ENCODE assay signal across 15 cellular contexts in the genomic region with DNA sequence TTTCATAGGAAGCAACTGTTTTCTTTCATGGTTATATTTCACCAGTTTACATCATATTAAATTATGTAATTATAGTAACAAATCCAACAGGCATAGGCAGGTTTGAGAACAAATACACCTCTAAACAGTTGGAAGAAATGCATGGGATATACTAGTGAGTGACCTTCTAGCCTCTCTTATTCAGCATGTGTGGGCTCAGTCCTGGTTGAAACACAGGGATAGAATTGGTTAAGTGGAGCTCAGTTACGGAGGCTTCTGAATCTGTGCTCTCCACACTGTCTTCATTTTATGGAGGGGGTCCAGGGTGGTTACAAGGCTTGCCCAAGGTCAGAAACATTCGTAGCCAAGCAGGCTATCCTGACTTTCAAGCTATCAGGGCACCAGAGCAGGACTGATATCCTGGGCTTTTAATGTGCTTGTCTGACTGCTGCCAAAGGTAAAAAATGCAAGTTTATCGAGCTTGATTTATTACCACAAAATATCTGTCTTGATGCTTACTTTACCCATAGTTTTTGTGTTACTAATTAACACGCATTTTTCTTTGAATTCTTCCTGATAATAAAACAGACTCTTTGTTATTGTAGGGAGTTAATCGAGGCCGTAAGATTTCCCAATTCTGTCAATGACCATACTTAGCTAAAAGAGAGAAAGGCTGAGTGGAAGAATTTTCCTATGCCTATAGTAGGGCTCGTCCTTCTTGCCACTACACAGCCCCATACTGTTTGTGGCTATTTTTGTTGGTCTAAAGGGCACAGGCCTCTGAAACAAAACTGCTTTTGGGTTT.
A peak's percentile ranks its signal among the peaks of the same experiment; 100 is the strongest.
DNase-seq lines count a peak whose midpoint lies in the region; ATAC-seq and TF ChIP-seq lines count a peak whose summit lies in the region.
"Had no signal": no experiment of that assay in that cellular context is flagged by ENCODE, and none has a peak within 500 bp of the region (broad histone marks: within the 10 kb centered on the region; RNA-seq: fewer than 3 reads in every experiment).

No MANE protein-coding gene starts in this region.

- H3K27me3 ChIP-seq in breast epithelium (no peaks in the 10 kb centered on the region), BE2C (no peaks in the 10 kb centered on the region)
- H3K27me3 ChIP-seq: tibial nerve had no signal

- DNase-seq in MCF 10A (ENCODE audit: unreplicated experiment) (no peak), breast epithelium (ENCODE audit: low spot score in 2 of 2) (no peak), Right ventricle myocardium superior (no peak), BE2C (no peak), immature natural killer cell (no peak)
- DNase-seq in activated naive CD4-positive, alpha-beta T cell (lab: John Stamatoyannopoulos, UW): no peak
- DNase-seq: 8988T; activated CD8-positive, alpha-beta memory T cell treated with anti-CD3 and anti-CD28 coated beads, Interleukin-2, amount 50 U/mL, for 48 hours; cerebellar nuclear complex; GDM1; T-helper 17 cell had no signal

- H3K36me3 ChIP-seq in breast epithelium: no peaks in the 10 kb centered on the region
- no peaks in the 10 kb centered on the region; the same call in 1 of the 2 replicates for H3K36me3 ChIP-seq in BE2C

- TSS peak; percentile 27 for BruUV-seq in MCF 10A (replicated peaks; lab: Mats Ljungman, UMichigan)

- no peaks in the 10 kb centered on the region for H3K9me3 Mint-ChIP-seq in MCF 10A (ENCODE audit: unreplicated experiment)
- no peaks in the 10 kb centered on the region for H3K9me3 Mint-ChIP-seq in nephron
- H3K9me3 Mint-ChIP-seq in immature natural killer cell: no peaks in the 10 kb centered on the region
- H3K9me3 Mint-ChIP-seq: activated naive CD4-positive, alpha-beta T cell treated with anti-CD3 and anti-CD28 coated beads, Interleukin-2, amount 50 U/mL, for 24 hours had no signal

- H3K4me3 ChIP-seq in breast epithelium: no peak overlapping the region
- no peak overlapping the region for H3K4me3 ChIP-seq in BE2C (ENCODE audit: low read depth, low read length)
- H3K4me3 ChIP-seq: tibial nerve had no signal

- H3K4me1 Mint-ChIP-seq in MCF 10A (ENCODE audit: insufficient read depth, unreplicated experiment): peaks cover 8% of the 10 kb centered on the region
- peaks cover 39% of the 10 kb centered on the region for H3K4me1 Mint-ChIP-seq in nephron
- H3K4me1 Mint-ChIP-seq in immature natural killer cell: no peaks in the 10 kb centered on the region
- H3K4me1 Mint-ChIP-seq: activated naive CD4-positive, alpha-beta T cell treated with anti-CD3 and anti-CD28 coated beads, Interleukin-2, amount 50 U/mL, for 24 hours; T-helper 17 cell had no signal

- no peak overlapping the region for H3K4me3 Mint-ChIP-seq in MCF 10A (ENCODE audit: unreplicated experiment)
- H3K4me3 Mint-ChIP-seq in nephron: no peak overlapping the region
- H3K4me3 Mint-ChIP-seq in immature natural killer cell: no peak overlapping the region
- H3K4me3 Mint-ChIP-seq: activated naive CD4-positive, alpha-beta T cell treated with anti-CD3 and anti-CD28 coated beads, Interleukin-2, amount 50 U/mL, for 24 hours; T-helper 17 cell had no signal

- H3K27ac Mint-ChIP-seq in MCF 10A (ENCODE audit: low read depth, unreplicated experiment) (no peak overlapping the region), nephron (peak overlapping the region in 2 of 3 experiments; percentile 69 to 86), immature natural killer cell (no peak overlapping the region)
- H3K27ac Mint-ChIP-seq: activated naive CD4-positive, alpha-beta T cell treated with anti-CD3 and anti-CD28 coated beads, Interleukin-2, amount 50 U/mL, for 24 hours; T-helper 17 cell had no signal

- ATAC-seq in Right ventricle myocardium superior (ENCODE audit: poor library complexity) (peak; percentile 57), HG03196 (IDR thresholded peaks at IDR 0.05; ENCODE audit: unreplicated experiment) (no peak)
- ATAC-seq: T-helper 17 cell had no signal

- CTCF ChIA-PET in MCF 10A (lab: Yijun Ruan, JAX): interaction anchor here (0.5 to 1.7 kb wide), 4 partner anchors 16 to 181 kb away, joined by 3 to 5 read pairs (median 4); no protein-coding TSS in a partner anchor

- H3K4me1 ChIP-seq in breast epithelium: no peaks in the 10 kb centered on the region
- peaks cover 6% of the 10 kb centered on the region; the same call in 1 of the 2 replicates for H3K4me1 ChIP-seq in BE2C

- TF ChIP-seq CTCF in MCF 10A (IDR thresholded peaks at IDR 0.05; ENCODE audit: unreplicated experiment) (no peak), breast epithelium (IDR thresholded peaks at IDR 0.05) (no peak), nephron (IDR thresholded peaks at IDR 0.05; ENCODE audit: unreplicated experiment in 3 of 3) (no peak), BE2C (IDR thresholded peaks at IDR 0.05; ENCODE audit: low read depth, low read length) (no peak)

- H3K9me3 ChIP-seq in breast epithelium (no peaks in the 10 kb centered on the region), BE2C (no peaks in the 10 kb centered on the region)
- H3K9me3 ChIP-seq: tibial nerve had no signal

- H3K36me3 Mint-ChIP-seq in MCF 10A (ENCODE audit: insufficient read depth, unreplicated experiment): no peaks in the 10 kb centered on the region
- H3K36me3 Mint-ChIP-seq in nephron (ENCODE audit: low read depth): no peaks in the 10 kb centered on the region
- no peaks in the 10 kb centered on the region for H3K36me3 Mint-ChIP-seq in immature natural killer cell

- TF ChIP-seq POLR2A in breast epithelium (IDR thresholded peaks at IDR 0.05): no peak

- POLR2A ChIA-PET in MCF 10A (lab: Yijun Ruan, JAX): interaction anchor here (0.6 to 1.4 kb wide), 2 partner anchors 19 to 277 kb away, joined by 4 read pairs; no protein-coding TSS in a partner anchor

- H3K27ac ChIP-seq in breast epithelium: no peak overlapping the region

- intact Hi-C loops in MCF 10A (cut with micrococcal nuclease): no loop called here
- intact Hi-C loops in breast epithelium (cut with DNase I; ENCODE audit: low total_unique reads): no loop called here
- intact Hi-C loops in Right ventricle myocardium superior (cut with DNase I): no loop called here

- no peaks in the 10 kb centered on the region for H3K27me3 Mint-ChIP-seq in MCF 10A (ENCODE audit: insufficient read depth, unreplicated experiment)
- H3K27me3 Mint-ChIP-seq in nephron (ENCODE audit: low read depth): no peaks in the 10 kb centered on the region
- no peaks in the 10 kb centered on the region for H3K27me3 Mint-ChIP-seq in immature natural killer cell (ENCODE audit: low read depth in 3 of 3)
- H3K27me3 Mint-ChIP-seq: activated naive CD4-positive, alpha-beta T cell treated with anti-CD3 and anti-CD28 coated beads, Interleukin-2, amount 50 U/mL, for 24 hours; T-helper 17 cell had no signal

Comparison
In these comparisons a context has a peak if more than half of its experiments do, and no peak if none do; other contexts are left out.
1. H3K27ac Mint-ChIP-seq: peak in nephron (2 of 3); none in MCF 10A (single experiment) and immature natural killer cell (0 of 6).